Comparison of ENCODE assay signal across 16 cellular contexts in the genomic region with DNA sequence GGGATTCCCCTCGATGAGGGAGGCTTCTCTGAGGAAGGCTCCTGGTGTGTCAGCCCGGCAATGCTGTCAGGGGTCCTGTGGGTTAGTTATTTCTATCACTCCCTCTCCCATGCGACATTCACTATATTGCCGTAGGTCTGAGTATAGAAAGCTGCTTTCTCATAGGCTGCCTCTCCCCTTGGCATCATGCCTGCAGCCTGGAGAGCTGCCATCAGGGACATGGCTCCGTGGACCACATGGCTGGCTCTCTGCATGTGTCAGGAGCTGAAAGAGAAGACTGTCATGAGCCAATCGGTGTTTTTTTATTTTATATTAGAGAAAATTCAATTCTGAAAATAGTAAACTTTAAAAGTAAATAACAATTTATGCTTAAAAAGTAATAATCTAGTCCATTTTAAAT.
DNase-seq lines count a peak whose midpoint lies in the region; ATAC-seq and TF ChIP-seq lines count a peak whose summit lies in the region.
"Had no signal": no experiment of that assay in that cellular context is flagged by ENCODE, and none has a peak within 500 bp of the region (broad histone marks: within the 10 kb centered on the region; RNA-seq: fewer than 3 reads in every experiment).

No MANE protein-coding gene starts in this region.

- DNase-seq in NCI-H345 (lab: John Stamatoyannopoulos, UW) (peak; percentile 14), NCI-H345 treated with DMSO at 0.1 percent for 48 hours (lab: John Stamatoyannopoulos, UW; ENCODE audit: unreplicated experiment) (no peak), NCI-H2171 treated with DMSO at 0.1 percent for 48 hours (lab: John Stamatoyannopoulos, UW) (peak; percentile 37), cerebellar cortex (ENCODE audit: low spot score) (peak; percentile 88), posterior cingulate gyrus (peak; percentile 49 to 95 (median 72)), mucosa of descending colon (no peak), HEK293T (ENCODE audit: extremely low spot score) (no peak)
- DNase-seq: activated CD8-positive, alpha-beta T cell treated with anti-CD3 and anti-CD28 coated beads, Interleukin-2, amount 10 ng/mL, durations not matched to agents 7 days and 5 days; CD4-positive, alpha-beta T cell; foreskin keratinocyte; NCI-H1436; NCI-H526 treated with DMSO at 0.1 percent for 48 hours; stimulated activated naive CD8-positive, alpha-beta T cell treated with anti-CD3 and anti-CD28 coated beads, Interleukin-15, amount 100 ng/mL, for 72 hours had no signal

- TF ChIP-seq CTCF in mucosa of descending colon (IDR thresholded peaks at IDR 0.05), result no peak

- H3K4me1 ChIP-seq in mucosa of descending colon (ENCODE audit: low read depth), result no peaks in the 10 kb centered on the region
- H3K4me1 ChIP-seq: foreskin keratinocyte had no signal

- ATAC-seq in mucosa of descending colon (no peak), GM19455 (IDR thresholded peaks at IDR 0.05; ENCODE audit: unreplicated experiment) (no peak)
- ATAC-seq: activated CD8-positive, alpha-beta T cell treated with anti-CD3 and anti-CD28 coated beads, Interleukin-2, amount 10 ng/mL, durations not matched to agents 7 days and 5 days; foreskin keratinocyte; natural killer cell treated with Interleukin-12 subunit alpha and Interleukin-12 subunit beta and Interleukin-15 and Interleukin-18, amount 100 ng/mL, for 72 hours; stimulated activated naive CD8-positive, alpha-beta T cell treated with anti-CD3 and anti-CD28 coated beads, Interleukin-15, amount 100 ng/mL, for 72 hours had no signal

- intact Hi-C loops in posterior cingulate gyrus (cut with DNase I) (no loop called here), mucosa of descending colon (cut with DNase I, micrococcal nuclease) (no loop called here)

- no peaks in the 10 kb centered on the region for H3K9me3 ChIP-seq in mucosa of descending colon

- CTCF ChIA-PET in HEK293T (lab: Yijun Ruan, JAX), result interaction anchor here (0.6 kb wide), 1 partner anchor 14 kb away, joined by 3 read pairs; no protein-coding TSS in a partner anchor

- no peak overlapping the region for H3K4me3 ChIP-seq in mucosa of descending colon
- H3K4me3 ChIP-seq: lung had no signal

- POLR2A ChIA-PET in HEK293T (lab: Yijun Ruan, JAX), result no interaction called here

- no peaks in the 10 kb centered on the region for H3K36me3 ChIP-seq in mucosa of descending colon (ENCODE audit: low read depth)

TF ChIP-seq in HEK293T, 16 proteins besides CTCF, POLR2A, EP300 and RAD21:
- TF ChIP-seq FOXA1 (IDR thresholded peaks at IDR 0.05) (no peak), FOXK2 (IDR thresholded peaks at IDR 0.05) (no peak), SUZ12 (IDR thresholded peaks at IDR 0.05) (no peak), ZNF384 (IDR thresholded peaks at IDR 0.05) (no peak), CTBP1 (IDR thresholded peaks at IDR 0.05; ENCODE audit: borderline replicate concordance) (no peak), NFRKB (IDR thresholded peaks at IDR 0.05) (no peak), L3MBTL2 (conservative IDR thresholded peaks at IDR 0.05) (no peak), BHLHE40 (IDR thresholded peaks at IDR 0.05; ENCODE audit: borderline replicate concordance) (no peak), SP1 (IDR thresholded peaks at IDR 0.05) (no peak), ARNT (IDR thresholded peaks at IDR 0.05) (no peak), HDGF (IDR thresholded peaks at IDR 0.05; ENCODE audit: borderline replicate concordance) (no peak), TARDBP (IDR thresholded peaks at IDR 0.05) (no peak), LEF1 (IDR thresholded peaks at IDR 0.05; ENCODE audit: borderline replicate concordance) (no peak)
- TF ChIP-seq, protein P1, sequence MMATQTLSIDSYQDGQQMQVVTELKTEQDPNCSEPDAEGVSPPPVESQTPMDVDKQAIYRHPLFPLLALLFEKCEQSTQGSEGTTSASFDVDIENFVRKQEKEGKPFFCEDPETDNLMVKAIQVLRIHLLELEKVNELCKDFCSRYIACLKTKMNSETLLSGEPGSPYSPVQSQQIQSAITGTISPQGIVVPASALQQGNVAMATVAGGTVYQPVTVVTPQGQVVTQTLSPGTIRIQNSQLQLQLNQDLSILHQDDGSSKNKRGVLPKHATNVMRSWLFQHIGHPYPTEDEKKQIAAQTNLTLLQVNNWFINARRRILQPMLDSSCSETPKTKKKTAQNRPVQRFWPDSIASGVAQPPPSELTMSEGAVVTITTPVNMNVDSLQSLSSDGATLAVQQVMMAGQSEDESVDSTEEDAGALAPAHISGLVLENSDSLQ (IDR thresholded peaks at IDR 0.05), result no peak

Comparison
In these comparisons a context has a peak if more than half of its experiments do, and no peak if none do; other contexts are left out.
1. DNase-seq: peak in NCI-H345 (single experiment), NCI-H2171 treated with DMSO at 0.1 percent for 48 hours (single experiment), cerebellar cortex (single experiment) and posterior cingulate gyrus (10 of 10); none in NCI-H345 treated with DMSO at 0.1 percent for 48 hours (single experiment), mucosa of descending colon (0 of 3) and HEK293T (single experiment).